ENCODE assay signal across 2 cellular contexts in genomic region chr22:45511847-45512261, GRCh38.
TF ChIP-seq lines count a peak whose summit lies in the region.

No MANE protein-coding gene starts in this region.

TF ChIP-seq in liver, 16 proteins besides CTCF, POLR2A, EP300 and RAD21:
- TF ChIP-seq HNF4A (conservative IDR thresholded peaks at IDR 0.05) (no peak), RXRA (IDR thresholded peaks at IDR 0.05) (peak; percentile 9 to 13), TAF1 (conservative IDR thresholded peaks at IDR 0.05) (no peak), EGR1 (IDR thresholded peaks at IDR 0.05; ENCODE audit: low read depth in 2 of 2) (no peak), ATF3 (IDR thresholded peaks at IDR 0.05) (no peak), NR2F2 (IDR thresholded peaks at IDR 0.05) (peak; percentile 76), SP1 (IDR thresholded peaks at IDR 0.05) (peak; percentile 14), YY1 (IDR thresholded peaks at IDR 0.05) (no peak), FOXA1 (IDR thresholded peaks at IDR 0.05) (no peak)
- TF ChIP-seq, protein P1, sequence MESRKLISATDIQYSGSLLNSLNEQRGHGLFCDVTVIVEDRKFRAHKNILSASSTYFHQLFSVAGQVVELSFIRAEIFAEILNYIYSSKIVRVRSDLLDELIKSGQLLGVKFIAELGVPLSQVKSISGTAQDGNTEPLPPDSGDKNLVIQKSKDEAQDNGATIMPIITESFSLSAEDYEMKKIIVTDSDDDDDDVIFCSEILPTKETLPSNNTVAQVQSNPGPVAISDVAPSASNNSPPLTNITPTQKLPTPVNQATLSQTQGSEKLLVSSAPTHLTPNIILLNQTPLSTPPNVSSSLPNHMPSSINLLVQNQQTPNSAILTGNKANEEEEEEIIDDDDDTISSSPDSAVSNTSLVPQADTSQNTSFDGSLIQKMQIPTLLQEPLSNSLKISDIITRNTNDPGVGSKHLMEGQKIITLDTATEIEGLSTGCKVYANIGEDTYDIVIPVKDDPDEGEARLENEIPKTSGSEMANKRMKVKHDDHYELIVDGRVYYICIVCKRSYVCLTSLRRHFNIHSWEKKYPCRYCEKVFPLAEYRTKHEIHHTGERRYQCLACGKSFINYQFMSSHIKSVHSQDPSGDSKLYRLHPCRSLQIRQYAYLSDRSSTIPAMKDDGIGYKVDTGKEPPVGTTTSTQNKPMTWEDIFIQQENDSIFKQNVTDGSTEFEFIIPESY (IDR thresholded peaks at IDR 0.05) = no peak

TF ChIP-seq in HepG2, 621 proteins besides CTCF, POLR2A, EP300 and RAD21:
- TF ChIP-seq ZNF3 (CRISPR knock-in tag; IDR thresholded peaks at IDR 0.05) (no peak), MED1 (CRISPR knock-in tag; IDR thresholded peaks at IDR 0.05) (no peak), GMEB2 (CRISPR knock-in tag; IDR thresholded peaks at IDR 0.05; ENCODE audit: low read depth) (no peak), ZC3H13 (CRISPR knock-in tag; IDR thresholded peaks at IDR 0.05) (no peak), ZC3H4 (CRISPR knock-in tag; IDR thresholded peaks at IDR 0.05; ENCODE audit: borderline replicate concordance) (no peak), AHDC1 (CRISPR knock-in tag; IDR thresholded peaks at IDR 0.05; ENCODE audit: borderline replicate concordance) (no peak), U2AF1 (optimal IDR thresholded peaks at IDR 0.05; ENCODE audit: low read depth, low read length) (no peak), SNAPC2 (CRISPR knock-in tag; IDR thresholded peaks at IDR 0.05) (no peak), ZNF256 (CRISPR knock-in tag; conservative IDR thresholded peaks at IDR 0.05) (no peak), SIN3B (IDR thresholded peaks at IDR 0.05; ENCODE audit: low read length) (no peak), GLMP (CRISPR knock-in tag; IDR thresholded peaks at IDR 0.05; ENCODE audit: borderline replicate concordance) (no peak)
- TF ChIP-seq, protein P2, sequence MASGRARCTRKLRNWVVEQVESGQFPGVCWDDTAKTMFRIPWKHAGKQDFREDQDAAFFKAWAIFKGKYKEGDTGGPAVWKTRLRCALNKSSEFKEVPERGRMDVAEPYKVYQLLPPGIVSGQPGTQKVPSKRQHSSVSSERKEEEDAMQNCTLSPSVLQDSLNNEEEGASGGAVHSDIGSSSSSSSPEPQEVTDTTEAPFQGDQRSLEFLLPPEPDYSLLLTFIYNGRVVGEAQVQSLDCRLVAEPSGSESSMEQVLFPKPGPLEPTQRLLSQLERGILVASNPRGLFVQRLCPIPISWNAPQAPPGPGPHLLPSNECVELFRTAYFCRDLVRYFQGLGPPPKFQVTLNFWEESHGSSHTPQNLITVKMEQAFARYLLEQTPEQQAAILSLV (CRISPR knock-in tag; IDR thresholded peaks at IDR 0.05; ENCODE audit: borderline replicate concordance) = no peak
